In the genomic region with DNA sequence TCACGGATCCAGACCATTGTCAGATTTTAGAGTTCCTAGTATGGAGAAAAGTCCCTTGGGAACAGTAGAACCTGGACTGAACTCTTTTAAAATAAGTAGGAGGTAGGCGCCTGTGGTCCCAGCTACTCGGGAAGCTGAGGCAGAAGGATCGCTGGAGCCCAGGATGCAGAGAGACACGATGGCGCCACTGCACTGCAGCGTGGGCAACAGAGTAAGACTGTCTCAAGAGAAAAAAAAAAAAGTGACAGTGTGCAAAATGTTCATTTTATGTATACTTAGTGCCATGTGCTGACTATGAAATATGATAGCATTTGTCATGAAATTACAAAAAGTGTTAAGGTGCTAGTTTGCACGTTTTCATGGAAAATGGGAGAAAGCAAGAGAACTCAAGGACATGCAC, we compare ENCODE assay signal across 2 cellular contexts. TPM values are rescaled to one million over a fixed set of nuclear protein-coding genes. Genes with fewer than 3 reads are reported as not detected.
"Had no signal": no experiment of that assay in that cellular context is flagged by ENCODE, and none has a peak within 500 bp of the region (broad histone marks: within the 10 kb centered on the region; RNA-seq: fewer than 3 reads in every experiment).

No MANE protein-coding gene starts in this region.

RNA-seq across cellular contexts. Expression of a gene that starts 22.5 kb away (rescaled TPM):
- total RNA-seq: naive thymus-derived CD8-positive, alpha-beta T cell; osteocyte had no signal
